ENCODE assay signal across 33 cellular contexts in genomic region chr9:20784196-20784595, GRCh38.
"Had no signal": no experiment of that assay in that cellular context is flagged by ENCODE, and none has a peak within 500 bp of the region (broad histone marks: within the 10 kb centered on the region; RNA-seq: fewer than 3 reads in every experiment).

No MANE protein-coding gene starts in this region.

- H3K4me3 Mint-ChIP-seq: activated CD4-positive, alpha-beta T cell treated with anti-CD3 and anti-CD28 coated beads, Interleukin-2, amount 10 ng/mL, durations not matched to agents 24 days and 14 days; activated CD8-positive, alpha-beta T cell treated with anti-CD3 and anti-CD28 coated beads for 36 hours; activated naive CD8-positive, alpha-beta T cell treated with anti-CD3 and anti-CD28 coated beads for 36 hours; activated T-cell treated with anti-CD3 and anti-CD28 coated beads, Interleukin-2, amount 50 U/mL, for 72 hours; activated T-helper 17 cell treated with anti-CD3 and anti-CD28 coated beads, Interleukin-2, amount 50 U/mL, for 72 hours; T-cell had no signal

- H3K27ac ChIP-seq: ascending aorta, body of pancreas, breast epithelium, KMS-11, Peyer's patch, RWPE1, WERI-Rb-1 had no signal

- H3K36me3 ChIP-seq: breast epithelium, Peyer's patch, WERI-Rb-1 had no signal

- H3K4me1 Mint-ChIP-seq: activated CD4-positive, alpha-beta T cell treated with anti-CD3 and anti-CD28 coated beads, Interleukin-2, amount 10 ng/mL, durations not matched to agents 24 days and 14 days; activated naive CD8-positive, alpha-beta T cell treated with anti-CD3 and anti-CD28 coated beads for 36 hours; activated T-helper 17 cell treated with anti-CD3 and anti-CD28 coated beads, Interleukin-2, amount 50 U/mL, for 72 hours; T-cell had no signal

- H3K27ac Mint-ChIP-seq: activated CD4-positive, alpha-beta T cell treated with anti-CD3 and anti-CD28 coated beads, Interleukin-2, amount 10 ng/mL, durations not matched to agents 24 days and 14 days; activated CD8-positive, alpha-beta T cell treated with anti-CD3 and anti-CD28 coated beads for 36 hours; activated naive CD8-positive, alpha-beta T cell treated with anti-CD3 and anti-CD28 coated beads for 36 hours; activated T-cell treated with anti-CD3 and anti-CD28 coated beads, Interleukin-2, amount 50 U/mL, for 72 hours; activated T-helper 17 cell treated with anti-CD3 and anti-CD28 coated beads, Interleukin-2, amount 50 U/mL, for 72 hours; T-cell had no signal

- H3K27me3 Mint-ChIP-seq: activated CD4-positive, alpha-beta T cell treated with anti-CD3 and anti-CD28 coated beads, Interleukin-2, amount 10 ng/mL, durations not matched to agents 24 days and 14 days; activated CD8-positive, alpha-beta T cell treated with anti-CD3 and anti-CD28 coated beads for 36 hours; activated naive CD8-positive, alpha-beta T cell treated with anti-CD3 and anti-CD28 coated beads for 36 hours; activated T-helper 17 cell treated with anti-CD3 and anti-CD28 coated beads, Interleukin-2, amount 50 U/mL, for 72 hours; T-cell had no signal

- DNase-seq: activated CD4-positive, alpha-beta T cell treated with anti-CD3 and anti-CD28 coated beads, Interleukin-2, amount 10 ng/mL, durations not matched to agents 24 days and 14 days; activated CD4-positive, alpha-beta T cell treated with anti-CD3 and anti-CD28 coated beads, Interleukin-2, amount 50 U/mL, for 4 hours; activated CD8-positive, alpha-beta T cell treated with anti-CD3 and anti-CD28 coated beads for 36 hours; activated effector memory CD4-positive, alpha-beta T cell treated with anti-CD3 and anti-CD28 coated beads, Interleukin-2, amount 50 U/mL, for 16 hours; activated naive CD4-positive, alpha-beta T cell; activated naive CD4-positive, alpha-beta T cell treated with anti-CD3 and anti-CD28 coated beads, Interleukin-2, amount 50 U/mL, for 16 hours; activated naive CD8-positive, alpha-beta T cell treated with anti-CD3 and anti-CD28 coated beads for 36 hours; activated T-cell treated with anti-CD3 and anti-CD28 coated beads, Interleukin-2, amount 50 U/mL, for 1 hour; activated T-cell treated with anti-CD3 and anti-CD28 coated beads, Interleukin-2, amount 50 U/mL, for 72 hours; amniotic stem cell; body of pancreas; MM.1S; MV-4-11; NCI-H1092; NCI-H1436 treated with DMSO at 0.1 percent for 48 hours; NCI-H1694 treated with DMSO at 0.1 percent for 48 hours; NCI-H2029; NCI-H345; NCI-H524 treated with DMSO at 0.1 percent for 48 hours; PC-3; Peyer's patch; SIG-M5; T-cell; T-helper 2 cell; T-helper 9 cell; WERI-Rb-1 had no signal

- ATAC-seq: activated CD8-positive, alpha-beta T cell treated with anti-CD3 and anti-CD28 coated beads for 36 hours; activated T-cell treated with anti-CD3 and anti-CD28 coated beads, Interleukin-2, amount 50 U/mL, for 72 hours; activated T-helper 17 cell treated with anti-CD3 and anti-CD28 coated beads, Interleukin-2, amount 50 U/mL, for 72 hours; body of pancreas; PC-3; Right ventricle myocardium inferior; SK-N-SH treated with all-trans-retinoic acid at 6 μM for 48 hours; T-cell had no signal

- H3K4me1 ChIP-seq: ascending aorta, body of pancreas, breast epithelium, Peyer's patch had no signal

- H3K4me2 ChIP-seq: KMS-11 had no signal

- H3K9ac ChIP-seq: KMS-11 had no signal

- H3K27me3 ChIP-seq: ascending aorta, body of pancreas, breast epithelium, Peyer's patch had no signal

- H3K4me3 ChIP-seq: ascending aorta, body of pancreas, breast epithelium, Peyer's patch had no signal

- H3K9me3 ChIP-seq: ascending aorta, body of pancreas, breast epithelium, Peyer's patch had no signal

- H3K9me3 Mint-ChIP-seq: activated CD4-positive, alpha-beta T cell treated with anti-CD3 and anti-CD28 coated beads, Interleukin-2, amount 10 ng/mL, durations not matched to agents 24 days and 14 days; activated CD8-positive, alpha-beta T cell treated with anti-CD3 and anti-CD28 coated beads for 36 hours; activated naive CD8-positive, alpha-beta T cell treated with anti-CD3 and anti-CD28 coated beads for 36 hours; activated T-cell treated with anti-CD3 and anti-CD28 coated beads, Interleukin-2, amount 50 U/mL, for 72 hours; activated T-helper 17 cell treated with anti-CD3 and anti-CD28 coated beads, Interleukin-2, amount 50 U/mL, for 72 hours; T-cell had no signal
